ENCODE assay signal across 17 cellular contexts in genomic region chr7:134922730-134923704, GRCh38.
A peak's percentile ranks its signal among the peaks of the same experiment; 100 is the strongest.
DNase-seq lines count a peak whose midpoint lies in the region; ATAC-seq and TF ChIP-seq lines count a peak whose summit lies in the region.
"Had no signal": no experiment of that assay in that cellular context is flagged by ENCODE, and none has a peak within 500 bp of the region (broad histone marks: within the 10 kb centered on the region; RNA-seq: fewer than 3 reads in every experiment).

No MANE protein-coding gene starts in this region.

- no peak overlapping the region for H3K4me3 ChIP-seq in AG10803 (ENCODE audit: low read length)
- H3K4me3 ChIP-seq in rectal smooth muscle tissue (ENCODE audit: low read length) = no peak overlapping the region
- H3K4me3 ChIP-seq: PC-9 had no signal

- no peak overlapping the region for H3K9ac ChIP-seq in rectal smooth muscle tissue (ENCODE audit: low read length)

- H3K27me3 ChIP-seq in foreskin keratinocyte = no peaks in the 10 kb centered on the region
- no peaks in the 10 kb centered on the region for H3K27me3 ChIP-seq in rectal smooth muscle tissue (ENCODE audit: control insufficient read depth, insufficient read depth, low read length)

- H3K27me3 Mint-ChIP-seq in T-helper 17 cell = peaks cover 10% of the 10 kb centered on the region

- no peaks in the 10 kb centered on the region for H3K36me3 ChIP-seq in rectal smooth muscle tissue (ENCODE audit: control insufficient read depth, insufficient read depth, low read length)

- no peak overlapping the region for H3K27ac ChIP-seq in foreskin keratinocyte
- H3K27ac ChIP-seq in rectal smooth muscle tissue (ENCODE audit: low read depth, low read length) = peak overlapping the region; percentile 16
- H3K27ac ChIP-seq: PC-9 had no signal

- no peaks in the 10 kb centered on the region for H3K36me3 Mint-ChIP-seq in T-helper 17 cell (ENCODE audit: low read depth)

- DNase-seq in AG10803 (ENCODE audit: low read depth) = peak; percentile 41
- peak; percentile 54 for DNase-seq in LHCN-M2 (ENCODE audit: low read depth)
- DNase-seq in foreskin keratinocyte = no peak
- no peak for DNase-seq in inferior parietal cortex (ENCODE audit: extremely low spot score)
- no peak for DNase-seq in T-helper 17 cell
- DNase-seq: ACHN, Calu3, DMS53, HCEC 1CT, KG1, NCI-H1048, NCI-H1436 treated with DMSO at 0.1 percent for 48 hours, NCI-H2029 treated with DMSO at 0.1 percent for 48 hours, NCI-H774, PC-9 had no signal

- H3K4me3 Mint-ChIP-seq in T-helper 17 cell = no peak overlapping the region

- TF ChIP-seq CTCF in AG10803 (conservative IDR thresholded peaks at IDR 0.05; ENCODE audit: low read length) = no peak
- TF ChIP-seq CTCF in foreskin keratinocyte (conservative IDR thresholded peaks at IDR 0.05) = peak; percentile 52

- no peak overlapping the region for H3K27ac Mint-ChIP-seq in T-helper 17 cell

- no peaks in the 10 kb centered on the region for H3K4me1 Mint-ChIP-seq in T-helper 17 cell

- peak; percentile 46 for ATAC-seq in foreskin keratinocyte
- ATAC-seq in GM18867 (IDR thresholded peaks at IDR 0.05; ENCODE audit: unreplicated experiment) = no peak
- ATAC-seq in T-helper 17 cell = no peak

- no peaks in the 10 kb centered on the region for H3K9me3 ChIP-seq in T-helper 17 cell (ENCODE audit: control insufficient read depth, low read length, poor library complexity, severe bottlenecking)

- H3K4me1 ChIP-seq in foreskin keratinocyte (peaks cover 16% of the 10 kb centered on the region), rectal smooth muscle tissue (ENCODE audit: control insufficient read depth, insufficient read depth, low read length) (peaks cover 25% of the 10 kb centered on the region)

Comparison
In these comparisons a context has a peak if more than half of its experiments do, and no peak if none do; other contexts are left out.
1. DNase-seq: peak in AG10803 (single experiment) and LHCN-M2 (single experiment); none in foreskin keratinocyte (0 of 2), inferior parietal cortex (single experiment) and T-helper 17 cell (0 of 3).